ENCODE assay signal across 21 cellular contexts in genomic region chr13:90997951-90998350, GRCh38.
DNase-seq lines count a peak whose midpoint lies in the region; ATAC-seq, FAIRE-seq and TF ChIP-seq lines count a peak whose summit lies in the region.
"Had no signal": no experiment of that assay in that cellular context is flagged by ENCODE, and none has a peak within 500 bp of the region (broad histone marks: within the 10 kb centered on the region; RNA-seq: fewer than 3 reads in every experiment).

No MANE protein-coding gene starts in this region.

- no peak overlapping the region for H2BK15ac ChIP-seq in mesenchymal stem cell (ENCODE audit: low read depth, poor library complexity, severe bottlenecking)

- no peak for DNase-seq in D721Med (ENCODE audit: insufficient read length, low spot score)
- DNase-seq in NCI-H2227 treated with DMSO at 0.1 percent for 48 hours (lab: John Stamatoyannopoulos, UW) = peak; percentile 17
- peak; percentile 40 for DNase-seq in NCI-H69 (lab: John Stamatoyannopoulos, UW)
- peak; percentile 76 for DNase-seq in WERI-Rb-1
- DNase-seq in KG1 (lab: John Stamatoyannopoulos, UW) = no peak
- no peak for DNase-seq in GM20000 (ENCODE audit: low spot score)
- DNase-seq in mesenchymal stem cell = no peak
- DNase-seq in psoas muscle = no peak
- DNase-seq: C1 segment of cervical spinal cord; Calu3; CD4-positive, alpha-beta memory T cell; COR-L47; DMS 273 treated with DMSO at 0.1 percent for 48 hours; DMS79; EL; GDM1; GM23248; H7; HCEC 1CT had no signal

- H3K4me3 ChIP-seq in WERI-Rb-1 (ENCODE audit: low read depth, low read length) (no peak overlapping the region), mesenchymal stem cell (ENCODE audit: insufficient read depth in 1 of 2, low read depth in 1 of 2, low read length in 2 of 2) (no peak overlapping the region), psoas muscle (no peak overlapping the region)
- H3K4me3 ChIP-seq: GM12878, GM23248 had no signal

- no peak overlapping the region for H2BK12ac ChIP-seq in mesenchymal stem cell (ENCODE audit: low read length in 2 of 2)

- H3K4ac ChIP-seq in mesenchymal stem cell (ENCODE audit: low read depth in 1 of 2, low read length in 2 of 2) = no peak overlapping the region

- no peak overlapping the region for H3K18ac ChIP-seq in mesenchymal stem cell (ENCODE audit: low read depth in 1 of 2, low read length in 2 of 2)

- no peak overlapping the region for H2BK120ac ChIP-seq in mesenchymal stem cell (ENCODE audit: low read depth, low read length)

- H3K9me3 ChIP-seq in WERI-Rb-1 (ENCODE audit: severe bottlenecking) (no peaks in the 10 kb centered on the region), mesenchymal stem cell (ENCODE audit: control insufficient read depth, low read length) (no peaks in the 10 kb centered on the region), psoas muscle (no peaks in the 10 kb centered on the region)

- peak; percentile 94 for FAIRE-seq in D721Med (lab: Jason Lieb, UNC)
- FAIRE-seq: GM12878, H1 had no signal

- no peak overlapping the region for H4K8ac ChIP-seq in mesenchymal stem cell (ENCODE audit: low read length)

- no peak for ATAC-seq in psoas muscle
- ATAC-seq: GM12878 had no signal

- no peak overlapping the region for H4K91ac ChIP-seq in mesenchymal stem cell (ENCODE audit: low read length)

- TF ChIP-seq CTCF in D721Med (IDR thresholded peaks at IDR 0.05; ENCODE audit: insufficient read depth, missing control alignments) (no peak), WERI-Rb-1 (IDR thresholded peaks at IDR 0.05; ENCODE audit: low read depth, low read length) (no peak), GM20000 (IDR thresholded peaks at IDR 0.05; ENCODE audit: extremely low read depth, missing control alignments) (no peak), psoas muscle (IDR thresholded peaks at IDR 0.05) (no peak)

- H3K14ac ChIP-seq in mesenchymal stem cell (ENCODE audit: low read length in 2 of 2) = no peak overlapping the region

- no peak overlapping the region for H3K23ac ChIP-seq in mesenchymal stem cell (ENCODE audit: low read length in 2 of 2)

- no peaks in the 10 kb centered on the region for H3K36me3 ChIP-seq in WERI-Rb-1
- H3K36me3 ChIP-seq in mesenchymal stem cell (ENCODE audit: control insufficient read depth in 1 of 2, insufficient read depth in 2 of 2, low read depth in 1 of 2, low read length in 2 of 2) = no peaks in the 10 kb centered on the region
- no peaks in the 10 kb centered on the region for H3K36me3 ChIP-seq in psoas muscle (ENCODE audit: insufficient read depth in 1 of 2, low read depth in 1 of 2)

- no peak overlapping the region for H2AK5ac ChIP-seq in mesenchymal stem cell (ENCODE audit: low read length, severe bottlenecking)

- peaks cover 12% of the 10 kb centered on the region for H3K27me3 ChIP-seq in WERI-Rb-1 (ENCODE audit: insufficient read depth, low read depth, severe bottlenecking)
- no peaks in the 10 kb centered on the region for H3K27me3 ChIP-seq in mesenchymal stem cell (ENCODE audit: control insufficient read depth in 1 of 2, insufficient read depth in 1 of 2, low read length in 2 of 2)
- no peaks in the 10 kb centered on the region for H3K27me3 ChIP-seq in psoas muscle (ENCODE audit: insufficient read depth in 3 of 3, low read length in 2 of 3)

- no peaks in the 10 kb centered on the region for H3K4me1 ChIP-seq in mesenchymal stem cell (ENCODE audit: control insufficient read depth, insufficient read depth, low read depth, low read length)
- no peaks in the 10 kb centered on the region for H3K4me1 ChIP-seq in psoas muscle

- no peak overlapping the region for H2AFZ ChIP-seq in mesenchymal stem cell (ENCODE audit: low read depth, low read length)
- H2AFZ ChIP-seq: GM23248 had no signal

- H2BK5ac ChIP-seq in mesenchymal stem cell (ENCODE audit: low read depth, low read length, poor library complexity, severe bottlenecking) = no peak overlapping the region

- no peaks in the 10 kb centered on the region for H3K79me1 ChIP-seq in mesenchymal stem cell (replicated peaks; ENCODE audit: low read length, poor library complexity, severe bottlenecking)

- intact Hi-C loops in psoas muscle (cut with DNase I) = no loop called here

- no peak overlapping the region for H3K9ac ChIP-seq in mesenchymal stem cell (ENCODE audit: low read length)
- H3K9ac ChIP-seq: GM23248 had no signal

- no peak overlapping the region for H3K4me2 ChIP-seq in mesenchymal stem cell (ENCODE audit: low read length, poor library complexity, severe bottlenecking)

- no CpG with 5 or more reads among the region's 1 CpG for WGBS in mesenchymal stem cell
- 90 to 96% (median 92%) methylated on average over 1 of the region's 1 CpG for WGBS in psoas muscle, 3 donors

- no peak overlapping the region for H3K27ac ChIP-seq in WERI-Rb-1
- no peak overlapping the region for H3K27ac ChIP-seq in mesenchymal stem cell (ENCODE audit: low read length, poor library complexity, severe bottlenecking)
- H3K27ac ChIP-seq in psoas muscle = no peak overlapping the region
- H3K27ac ChIP-seq: GM23248 had no signal

Comparison
In these comparisons a context has a peak if more than half of its experiments do, and no peak if none do; other contexts are left out.
1. DNase-seq: peak in NCI-H2227 treated with DMSO at 0.1 percent for 48 hours (single experiment), NCI-H69 (single experiment) and WERI-Rb-1 (single experiment); none in D721Med (single experiment), KG1 (single experiment), GM20000 (single experiment), mesenchymal stem cell (single experiment) and psoas muscle (0 of 2).